1 cellular context compared by ENCODE assay signal in genomic region chr11:68267881-68268240, GRCh38.
A peak's percentile ranks its signal among the peaks of the same experiment; 100 is the strongest.
TF ChIP-seq lines count a peak whose summit lies in the region.

No MANE protein-coding gene starts in this region.

TF ChIP-seq in K562, 482 proteins besides CTCF, POLR2A, EP300 and RAD21:
- TF ChIP-seq TAL1 (IDR thresholded peaks at IDR 0.05) (no peak), NEUROD1 (IDR thresholded peaks at IDR 0.05; ENCODE audit: borderline replicate concordance, low read depth, low read length, partially characterized antibody) (no peak), RBFOX2 (IDR thresholded peaks at IDR 0.05; ENCODE audit: low read depth, low read length) (peak; percentile 55; the same call in 1 of the 2 replicates), BRF1 (IDR thresholded peaks at IDR 0.05; ENCODE audit: borderline replicate concordance, extremely low read depth, insufficient read length) (no peak), ARHGAP35 (IDR thresholded peaks at IDR 0.05; ENCODE audit: partially characterized antibody) (no peak), ZNF224 (CRISPR knock-in tag; IDR thresholded peaks at IDR 0.05) (no peak), STAG1 (CRISPR knock-in tag; IDR thresholded peaks at IDR 0.05; ENCODE audit: borderline replicate concordance) (no peak), ETV1 (tag; conservative IDR thresholded peaks at IDR 0.05; ENCODE audit: low read depth) (no peak), ZKSCAN8 (CRISPR knock-in tag; IDR thresholded peaks at IDR 0.05) (0 out of 2 replicates have a peak, but pooled peaks have one; percentile 8), SMARCB1 (IDR thresholded peaks at IDR 0.05; ENCODE audit: insufficient read length, low read depth) (no peak), HINFP (tag; conservative IDR thresholded peaks at IDR 0.05; ENCODE audit: low read depth) (no peak), ZNF41 (CRISPR knock-in tag; conservative IDR thresholded peaks at IDR 0.05) (no peak), POLR2G (IDR thresholded peaks at IDR 0.05; ENCODE audit: low read depth, low read length) (no peak; the same call in 1 of the 2 replicates), TOE1 (IDR thresholded peaks at IDR 0.05; ENCODE audit: borderline replicate concordance) (no peak), TOE1 (CRISPR knock-in tag; IDR thresholded peaks at IDR 0.05; ENCODE audit: borderline replicate concordance, low read depth) (no peak), GTF2A2 (tag; IDR thresholded peaks at IDR 0.05) (0 out of 2 replicates have a peak, but pooled peaks have one; percentile 43), AFF1 (IDR thresholded peaks at IDR 0.05; ENCODE audit: low read depth in 1 of 2, partially characterized antibody in 2 of 2) (no peak), HDAC8 (tag; IDR thresholded peaks at IDR 0.05) (peak; percentile 88), ZNF274 (IDR thresholded peaks at IDR 0.05; ENCODE audit: borderline replicate concordance, low read depth, low read length) (no peak), RBM34 (IDR thresholded peaks at IDR 0.05; ENCODE audit: borderline replicate concordance, insufficient read depth, low read length) (no peak), CLOCK (CRISPR knock-in tag; IDR thresholded peaks at IDR 0.05; ENCODE audit: borderline replicate concordance) (no peak)
